Comparison of ENCODE assay signal across 22 cellular contexts in the genomic region with DNA sequence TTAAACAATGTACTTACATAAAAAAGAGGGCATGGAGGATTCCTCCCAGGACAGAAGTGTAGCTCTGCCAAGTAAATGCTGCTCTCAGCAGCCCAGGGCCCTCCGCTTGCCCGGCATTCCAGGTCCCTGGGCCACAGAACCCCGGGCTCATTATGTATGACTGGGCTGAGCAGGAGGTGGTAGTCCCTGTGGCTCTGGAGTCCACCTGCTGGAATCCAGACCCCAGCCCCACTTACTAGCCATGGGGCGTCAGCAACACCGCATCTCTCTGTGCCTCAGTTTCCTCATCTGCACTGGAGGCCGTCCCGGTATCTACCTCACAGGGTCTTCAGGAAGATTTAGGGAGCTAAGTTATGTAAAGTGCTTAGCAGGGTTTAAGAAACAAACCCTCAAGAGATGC. TPM values are rescaled to one million over a fixed set of nuclear protein-coding genes. Genes with fewer than 3 reads are reported as not detected.
DNase-seq lines count a peak whose midpoint lies in the region; ATAC-seq, FAIRE-seq and TF ChIP-seq lines count a peak whose summit lies in the region.
"Had no signal": no experiment of that assay in that cellular context is flagged by ENCODE, and none has a peak within 500 bp of the region (broad histone marks: within the 10 kb centered on the region; RNA-seq: fewer than 3 reads in every experiment).

No MANE protein-coding gene starts in this region.

- H3K9me3 ChIP-seq in upper lobe of left lung: no peaks in the 10 kb centered on the region
- H3K9me3 ChIP-seq: A549, Caco-2 had no signal

- H3K27ac Mint-ChIP-seq in chondrocyte (ENCODE audit: unreplicated experiment): no peak overlapping the region
- H3K27ac Mint-ChIP-seq in activated naive CD4-positive, alpha-beta T cell treated with anti-CD3 and anti-CD28 coated beads for 36 hours: no peak overlapping the region
- H3K27ac Mint-ChIP-seq: CD4-positive, CD25-positive, alpha-beta regulatory T cell; CD8-positive, alpha-beta T cell had no signal

- no peaks in the 10 kb centered on the region for H3K9me3 Mint-ChIP-seq in chondrocyte (ENCODE audit: low read depth)
- H3K9me3 Mint-ChIP-seq in activated naive CD4-positive, alpha-beta T cell treated with anti-CD3 and anti-CD28 coated beads for 36 hours: no peaks in the 10 kb centered on the region
- H3K9me3 Mint-ChIP-seq: CD8-positive, alpha-beta T cell had no signal

- no peak for TF ChIP-seq EP300 in upper lobe of left lung (IDR thresholded peaks at IDR 0.05)

- 90 to 95% methylated on average over 7 of the region's 7 CpGs for WGBS in upper lobe of left lung, 2 donors

- no peak for TF ChIP-seq CTCF in chondrocyte (IDR thresholded peaks at IDR 0.05)
- TF ChIP-seq CTCF in upper lobe of left lung (IDR thresholded peaks at IDR 0.05): no peak

- ATAC-seq in sciatic nerve: no peak
- ATAC-seq in upper lobe of left lung (ENCODE audit: low FRiP score in 2 of 2): no peak
- ATAC-seq: A549; CD8-positive, alpha-beta T cell had no signal

- CTCF ChIA-PET in activated naive CD4-positive, alpha-beta T cell treated with anti-CD3 and anti-CD28 coated beads for 36 hours (lab: Charles Lee): no interaction called here

- DNase-seq in chondrocyte (ENCODE audit: low spot score): peak; percentile 53
- peak; percentile 39 for DNase-seq in mesenteric fat pad (ENCODE audit: low spot score)
- DNase-seq in sciatic nerve (ENCODE audit: low spot score): peak; percentile 21
- no peak for DNase-seq in upper lobe of left lung
- DNase-seq in activated naive CD4-positive, alpha-beta T cell treated with anti-CD3 and anti-CD28 coated beads for 36 hours: no peak
- no peak for DNase-seq in RCC 7860 (ENCODE audit: low spot score)
- DNase-seq in HT-29 (ENCODE audit: low spot score): no peak
- DNase-seq: 8988T; ACHN; AML-193; C1 segment of cervical spinal cord; Caco-2; CD4-positive, CD25-positive, alpha-beta regulatory T cell; CD8-positive, alpha-beta T cell; DMS153; DND-41; H7; HCEC 1CT had no signal

- no peak overlapping the region for H3K27ac ChIP-seq in upper lobe of left lung
- H3K27ac ChIP-seq: A549 had no signal

- intact Hi-C loops in sciatic nerve (cut with DNase I): no loop called here
- intact Hi-C loops in activated naive CD4-positive, alpha-beta T cell treated with anti-CD3 and anti-CD28 coated beads for 36 hours (cut with micrococcal nuclease): no loop called here

- TF ChIP-seq POLR2A in upper lobe of left lung (IDR thresholded peaks at IDR 0.05): no peak

- FAIRE-seq in RCC 7860 (lab: Jason Lieb, UNC): no peak
- FAIRE-seq: A549, G401.6, GM12892, H1 had no signal

- H3K36me3 ChIP-seq in upper lobe of left lung: no peaks in the 10 kb centered on the region

- H3K4me1 ChIP-seq in upper lobe of left lung: peaks cover 0 to 11% (median 1%) of the 10 kb centered on the region in 4 donors
- H3K4me1 ChIP-seq: A549, Caco-2 had no signal

- H3K27me3 ChIP-seq in upper lobe of left lung: no peaks in the 10 kb centered on the region

- no peak overlapping the region for H3K4me3 ChIP-seq in upper lobe of left lung
- H3K4me3 ChIP-seq: A549 had no signal

- no peaks in the 10 kb centered on the region for H3K27me3 Mint-ChIP-seq in chondrocyte (ENCODE audit: low read depth)
- H3K27me3 Mint-ChIP-seq in activated naive CD4-positive, alpha-beta T cell treated with anti-CD3 and anti-CD28 coated beads for 36 hours (ENCODE audit: low read depth): no peaks in the 10 kb centered on the region

- H3K4me3 Mint-ChIP-seq in chondrocyte (ENCODE audit: unreplicated experiment): no peak overlapping the region
- no peak overlapping the region for H3K4me3 Mint-ChIP-seq in activated naive CD4-positive, alpha-beta T cell treated with anti-CD3 and anti-CD28 coated beads for 36 hours
- H3K4me3 Mint-ChIP-seq: CD4-positive, CD25-positive, alpha-beta regulatory T cell; CD8-positive, alpha-beta T cell had no signal

- H3K4me1 Mint-ChIP-seq in chondrocyte (ENCODE audit: low read depth): peaks cover 10% of the 10 kb centered on the region
- H3K4me1 Mint-ChIP-seq in activated naive CD4-positive, alpha-beta T cell treated with anti-CD3 and anti-CD28 coated beads for 36 hours (ENCODE audit: low read depth): peaks cover 22% of the 10 kb centered on the region

- H3K36me3 Mint-ChIP-seq in chondrocyte (ENCODE audit: low read depth): peaks cover 9% of the 10 kb centered on the region
- no peaks in the 10 kb centered on the region for H3K36me3 Mint-ChIP-seq in activated naive CD4-positive, alpha-beta T cell treated with anti-CD3 and anti-CD28 coated beads for 36 hours (ENCODE audit: low read depth)
- H3K36me3 Mint-ChIP-seq: CD8-positive, alpha-beta T cell had no signal

RNA-seq across cellular contexts. Expression of a gene that starts 55.4 kb away (rescaled TPM):
- 16.2 to 24.7 TPM (median 17.2 TPM) in 3 replicates for total RNA-seq in chondrocyte
- 18.7 TPM for total RNA-seq in mesenteric fat pad
- total RNA-seq in sciatic nerve: 21.2 TPM
- 10 to 100 TPM; 17.0 to 24.5 (median 22.9) TPM for total RNA-seq in upper lobe of left lung
- 10 to 100 TPM; 23.9 to 26.2 TPM for total RNA-seq in activated naive CD4-positive, alpha-beta T cell treated with anti-CD3 and anti-CD28 coated beads for 36 hours
- 142 and 145 TPM in 2 replicates for total RNA-seq in HT-29 (2014; rRNA removed; shearing (Covaris generic))

Comparison
In these comparisons a context has a peak if more than half of its experiments do, and no peak if none do; other contexts are left out.
1. DNase-seq: peak in chondrocyte (single experiment), mesenteric fat pad (single experiment) and sciatic nerve (single experiment); none in upper lobe of left lung (0 of 2), activated naive CD4-positive, alpha-beta T cell treated with anti-CD3 and anti-CD28 coated beads for 36 hours (single experiment), RCC 7860 (single experiment) and HT-29 (single experiment).